22 cellular contexts compared by ENCODE assay signal in genomic region chr7:115096262-115096661, GRCh38.
A peak's percentile ranks its signal among the peaks of the same experiment; 100 is the strongest.
DNase-seq lines count a peak whose midpoint lies in the region; ATAC-seq, FAIRE-seq and TF ChIP-seq lines count a peak whose summit lies in the region.
"Had no signal": no experiment of that assay in that cellular context is flagged by ENCODE, and none has a peak within 500 bp of the region (broad histone marks: within the 10 kb centered on the region; RNA-seq: fewer than 3 reads in every experiment).

No MANE protein-coding gene starts in this region.

- H3K9me3 ChIP-seq in right lobe of liver: no peaks in the 10 kb centered on the region
- H3K9me3 ChIP-seq in HepG2 (ENCODE audit: low read length): 0 out of 2 replicates have a peak, but pooled peaks cover 4% of the 10 kb centered on the region
- H3K9me3 ChIP-seq in SJCRH30 (replicated peaks): no peaks in the 10 kb centered on the region
- no peaks in the 10 kb centered on the region for H3K9me3 ChIP-seq in sigmoid colon
- H3K9me3 ChIP-seq in kidney (ENCODE audit: control insufficient read depth in 1 of 2, low read length in 2 of 2): no peaks in the 10 kb centered on the region
- H3K9me3 ChIP-seq: esophagus muscularis mucosa, HAP-1, upper lobe of right lung had no signal

- H3K36me3 ChIP-seq in right lobe of liver: no peaks in the 10 kb centered on the region
- H3K36me3 ChIP-seq in HepG2 (replicated peaks in 1 of 2; ENCODE audit: control insufficient read depth in 1 of 2, insufficient read depth in 2 of 2, low read length in 2 of 2): no peaks in the 10 kb centered on the region
- H3K36me3 ChIP-seq in SJCRH30: no peaks in the 10 kb centered on the region
- H3K36me3 ChIP-seq in sigmoid colon: no peaks in the 10 kb centered on the region
- H3K36me3 ChIP-seq in kidney (ENCODE audit: control insufficient read depth in 1 of 2, insufficient read depth in 2 of 2, low read length in 2 of 2): no peaks in the 10 kb centered on the region
- H3K36me3 ChIP-seq: esophagus muscularis mucosa, HAP-1, upper lobe of right lung had no signal

- no peaks in the 10 kb centered on the region for H4K20me1 ChIP-seq in HepG2 (ENCODE audit: insufficient read depth, low read length)

- no peak overlapping the region for H3K9ac ChIP-seq in HepG2 (ENCODE audit: insufficient read depth, low read depth, low read length)
- H3K9ac ChIP-seq in kidney (ENCODE audit: low read length in 2 of 2): no peak overlapping the region
- H3K9ac ChIP-seq: KMS-11, parathyroid adenoma had no signal

- DNase-seq in right lobe of liver (peak in 1 of 3 donors; percentile 45), HepG2 (ENCODE audit: low spot score) (no peak), SJCRH30 (peak in 1 of 2 experiments; percentile 31), fibroblast of pulmonary artery (ENCODE audit: low read depth) (peak; percentile 68), H54 (ENCODE audit: insufficient read length, low spot score) (no peak), NCI-H748 (lab: John Stamatoyannopoulos, UW; ENCODE audit: unreplicated experiment) (no peak), sigmoid colon (no peak), kidney (no peak)
- DNase-seq: activated CD4-positive, alpha-beta T cell treated with anti-CD3 and anti-CD28 coated beads, Interleukin-2, amount 10 ng/mL, durations not matched to agents 7 days and 5 days; activated CD8-positive, alpha-beta memory T cell treated with anti-CD3 and anti-CD28 coated beads, Interleukin-2, amount 10 ng/mL, durations not matched to agents 7 days and 5 days; effector CD4-positive, alpha-beta T cell; left colon; midbrain; NCI-H1930; NCI-H226; T-helper 2 cell; upper lobe of right lung had no signal

- no peak for TF ChIP-seq RAD21 in HepG2 (CRISPR knock-in tag; IDR thresholded peaks at IDR 0.05)

- FAIRE-seq in HepG2 (lab: Jason Lieb, UNC): no peak
- FAIRE-seq in H54 (lab: Jason Lieb, UNC): no peak
- no peak for FAIRE-seq in kidney (lab: Jason Lieb, UNC)

- WGBS in right lobe of liver (ENCODE audit: insufficient coverage, low coverage, low lambda C conversion rate, missing lambda C conversion rate): 100% methylated on average over 1 of the region's 1 CpG
- 67% methylated on average over 1 of the region's 1 CpG for WGBS in HepG2 (ENCODE audit: low lambda C conversion rate)
- 94 to 96% methylated on average over 1 of the region's 1 CpG for WGBS in sigmoid colon, 2 donors

- H3K4me1 ChIP-seq in right lobe of liver (peaks cover 0 to 3% (median 0%) of the 10 kb centered on the region in 4 donors), HepG2 (ENCODE audit: insufficient read depth, low read length) (peaks cover 22% of the 10 kb centered on the region; the same call in 1 of the 2 replicates), SJCRH30 (peaks cover 44% of the 10 kb centered on the region), sigmoid colon (no peaks in the 10 kb centered on the region), kidney (ENCODE audit: control insufficient read depth in 1 of 2, insufficient read depth in 1 of 2, low read depth in 1 of 2, low read length in 2 of 2) (no peaks in the 10 kb centered on the region)
- H3K4me1 ChIP-seq: esophagus muscularis mucosa, parathyroid adenoma, upper lobe of right lung had no signal

- H3K4me2 ChIP-seq in HepG2 (ENCODE audit: low read depth, low read length): no peak overlapping the region
- H3K4me2 ChIP-seq: KMS-11 had no signal

- no peak for TF ChIP-seq POLR2A in right lobe of liver (IDR thresholded peaks at IDR 0.05)
- TF ChIP-seq POLR2A in HepG2 (IDR thresholded peaks at IDR 0.05; ENCODE audit: insufficient read depth in 1 of 2, low read depth in 2 of 2, low read length in 2 of 2): no peak
- no peak for TF ChIP-seq POLR2A in H54 (IDR thresholded peaks at IDR 0.05; ENCODE audit: low read depth, low read length)
- no peak for TF ChIP-seq POLR2A in sigmoid colon (IDR thresholded peaks at IDR 0.05)

- POLR2A ChIA-PET in HepG2 (lab: Yijun Ruan, JAX): no interaction called here

- no peak for TF ChIP-seq CTCF in right lobe of liver (IDR thresholded peaks at IDR 0.05)
- TF ChIP-seq CTCF in HepG2 (CRISPR knock-in tag; IDR thresholded peaks at IDR 0.05): no peak
- peak; percentile 13 for TF ChIP-seq CTCF in fibroblast of pulmonary artery (IDR thresholded peaks at IDR 0.05; ENCODE audit: low read length, missing control alignments)
- TF ChIP-seq CTCF in sigmoid colon (IDR thresholded peaks at IDR 0.05): no peak
- TF ChIP-seq CTCF in kidney (IDR thresholded peaks at IDR 0.05; ENCODE audit: borderline replicate concordance, extremely low read depth, insufficient read depth): no peak

- no peaks in the 10 kb centered on the region for H3K79me2 ChIP-seq in HepG2 (ENCODE audit: insufficient read depth, low read length)
- H3K79me2 ChIP-seq: parathyroid adenoma had no signal

- H2AFZ ChIP-seq in HepG2 (ENCODE audit: low read length): no peak overlapping the region
- H2AFZ ChIP-seq: parathyroid adenoma had no signal

- ATAC-seq in right lobe of liver (peak in 3 of 4 donors; percentile 29 to 80 (median 55)), HepG2 (no peak)
- ATAC-seq: activated CD8-positive, alpha-beta memory T cell treated with anti-CD3 and anti-CD28 coated beads, Interleukin-2, amount 10 ng/mL, durations not matched to agents 7 days and 5 days; left colon; upper lobe of right lung had no signal

- H3K27me3 ChIP-seq in right lobe of liver (no peaks in the 10 kb centered on the region), HepG2 (ENCODE audit: control insufficient read depth in 1 of 2, insufficient read depth in 2 of 2, low read length in 2 of 2) (no peaks in the 10 kb centered on the region; a peak in 1 of 5 replicates), SJCRH30 (no peaks in the 10 kb centered on the region), sigmoid colon (no peaks in the 10 kb centered on the region)
- H3K27me3 ChIP-seq: esophagus muscularis mucosa, upper lobe of right lung had no signal

- in situ Hi-C loops in HepG2 (cut with HindIII; ENCODE audit: extremely low pct_ligation_motif_present, low pct_unique_long_range_greater_than_20kb): no loop called here

- no TSS peak for BruUV-seq in HepG2 (replicated peaks; lab: Mats Ljungman, UMichigan)

- H3K4me3 ChIP-seq in right lobe of liver (no peak overlapping the region), HepG2 (replicated peaks in 1 of 3; ENCODE audit: insufficient read depth in 1 of 3, low read depth in 2 of 3, low read length in 3 of 3) (no peak overlapping the region), SJCRH30 (no peak overlapping the region), fibroblast of pulmonary artery (replicated peaks; ENCODE audit: low read depth, low read length) (no peak overlapping the region), sigmoid colon (no peak overlapping the region), kidney (ENCODE audit: low read length in 2 of 2) (no peak overlapping the region)
- H3K4me3 ChIP-seq: esophagus muscularis mucosa, HAP-1, SK-N-MC, upper lobe of right lung had no signal

- TF ChIP-seq EP300 in HepG2 (IDR thresholded peaks at IDR 0.05; ENCODE audit: low read depth in 2 of 2, low read length in 2 of 2) (no peak), HepG2 (CRISPR knock-in tag; IDR thresholded peaks at IDR 0.05; ENCODE audit: borderline replicate concordance) (no peak), sigmoid colon (IDR thresholded peaks at IDR 0.05) (no peak)

- CTCF ChIA-PET in HepG2 (lab: Yijun Ruan, JAX; ENCODE audit: low intra/inter-chr PET ratio, low total read pairs): no interaction called here

- H3K27ac ChIP-seq in right lobe of liver: no peak overlapping the region
- H3K27ac ChIP-seq in HepG2 (ENCODE audit: extremely low read length, insufficient read depth, low read length): no peak overlapping the region
- peak overlapping the region; percentile 83 for H3K27ac ChIP-seq in SJCRH30
- H3K27ac ChIP-seq in sigmoid colon: no peak overlapping the region
- H3K27ac ChIP-seq in kidney (ENCODE audit: low read depth in 2 of 2, low read length in 2 of 2): no peak overlapping the region
- H3K27ac ChIP-seq: esophagus muscularis mucosa, KMS-11, parathyroid adenoma, SK-N-MC, upper lobe of right lung had no signal

- intact Hi-C loops in right lobe of liver (cut with DNase I): no loop called here
- intact Hi-C loops in HepG2 (cut with micrococcal nuclease; ENCODE audit: unreplicated experiment): no loop called here
- intact Hi-C loops in sigmoid colon (cut with DNase I): no loop called here
- intact Hi-C loops in kidney (cut with DNase I): no loop called here

TF ChIP-seq in HepG2, 621 proteins besides CTCF, POLR2A, EP300 and RAD21:
- TF ChIP-seq ZNF546 (CRISPR knock-in tag; conservative IDR thresholded peaks at IDR 0.05): no peak
- TF ChIP-seq ZNF10 (CRISPR knock-in tag; IDR thresholded peaks at IDR 0.05; ENCODE audit: borderline replicate concordance, low read depth): no peak
- TF ChIP-seq ZNF570 (CRISPR knock-in tag; IDR thresholded peaks at IDR 0.05; ENCODE audit: borderline replicate concordance): no peak
- no peak for TF ChIP-seq ZNF543 (CRISPR knock-in tag; IDR thresholded peaks at IDR 0.05)
- no peak for TF ChIP-seq SATB2 (CRISPR knock-in tag; IDR thresholded peaks at IDR 0.05)
- no peak for TF ChIP-seq ELF4 (CRISPR knock-in tag; IDR thresholded peaks at IDR 0.05; ENCODE audit: borderline replicate concordance)
- no peak for TF ChIP-seq ZNF891 (CRISPR knock-in tag; IDR thresholded peaks at IDR 0.05)
- no peak for TF ChIP-seq SCMH1 (CRISPR knock-in tag; IDR thresholded peaks at IDR 0.05; ENCODE audit: borderline replicate concordance)
- TF ChIP-seq GFI1 (CRISPR knock-in tag; IDR thresholded peaks at IDR 0.05; ENCODE audit: borderline replicate concordance): no peak
- TF ChIP-seq ZNF749 (CRISPR knock-in tag; IDR thresholded peaks at IDR 0.05; ENCODE audit: borderline replicate concordance): no peak
- TF ChIP-seq MAF1 (CRISPR knock-in tag; IDR thresholded peaks at IDR 0.05; ENCODE audit: borderline replicate concordance): no peak
- no peak for TF ChIP-seq MED8 (CRISPR knock-in tag; IDR thresholded peaks at IDR 0.05; ENCODE audit: insufficient replicate concordance)
- TF ChIP-seq MIER3 (CRISPR knock-in tag; IDR thresholded peaks at IDR 0.05; ENCODE audit: borderline replicate concordance): no peak
